Comparison of ENCODE assay signal across 8 cellular contexts in genomic region chr19:14006085-14006765, GRCh38. TPM values are rescaled to one million over a fixed set of nuclear protein-coding genes. Genes with fewer than 3 reads are reported as not detected.
DNase-seq lines count a peak whose midpoint lies in the region; ATAC-seq and TF ChIP-seq lines count a peak whose summit lies in the region.

Gene RFX1, minus strand, starts transcription at chr19:14006320. Its CDS starts 12,477 bp downstream, at chr19:13993843.

- ATAC-seq in GM21528 (IDR thresholded peaks at IDR 0.05; ENCODE audit: low FRiP score, unreplicated experiment) = peak; percentile 70

- peak within 1 kb of the TSS; percentile 100 for H3K27ac Mint-ChIP-seq in endodermal cell

- no peak within 1 kb of the TSS for H2AK5ac ChIP-seq in mesendoderm (ENCODE audit: low read length)

- peak within 1 kb of the TSS; percentile 99 for H3K18ac ChIP-seq in mesendoderm (ENCODE audit: low read length)

- H2BK5ac ChIP-seq in mesendoderm (ENCODE audit: low read length) = peak within 1 kb of the TSS; percentile 86

- peak within 1 kb of the TSS; percentile 85 for H3K56ac ChIP-seq in mesendoderm (ENCODE audit: low read length)

- 0% methylated on average over 31 to 58 of the region's 58 CpGs for WGBS in endodermal cell (ENCODE audit: insufficient coverage in 1 of 2, insufficient read length in 1 of 2), 2 experiments
- no CpG with 5 or more reads among the region's 58 CpGs for WGBS in mesendoderm (ENCODE audit: extremely low coverage, insufficient coverage, low lambda C conversion rate)

- H3K4me1 ChIP-seq in OCI-LY3 (ENCODE audit: low read length) (peaks cover 12% of the 10 kb centered on the region), endodermal cell (ENCODE audit: control insufficient read depth, insufficient read depth, low read length) (no peaks in the 10 kb centered on the region), mesendoderm (ENCODE audit: control insufficient read depth, low read depth, low read length) (no peaks in the 10 kb centered on the region)

- H3K9me3 ChIP-seq in OCI-LY3 (ENCODE audit: insufficient read depth, low read length) (no peaks in the 10 kb centered on the region), endodermal cell (ENCODE audit: control insufficient read depth, low read length) (no peaks in the 10 kb centered on the region)

- H3K27ac ChIP-seq in OCI-LY3 (ENCODE audit: low read length) (peak within 1 kb of the TSS; percentile 62), endodermal cell (ENCODE audit: low read depth, low read length) (peak within 1 kb of the TSS; percentile 100), mesendoderm (ENCODE audit: low read depth, low read length) (peak within 1 kb of the TSS; percentile 82)

- H2BK120ac ChIP-seq in mesendoderm (ENCODE audit: low read depth, low read length) = no peak within 1 kb of the TSS

- no peaks in the 10 kb centered on the region for H3K27me3 Mint-ChIP-seq in endodermal cell (ENCODE audit: insufficient read depth)

- peak within 1 kb of the TSS; percentile 95 for H4K8ac ChIP-seq in mesendoderm (ENCODE audit: low read depth, low read length)

- peaks cover 6% of the 10 kb centered on the region for H3K79me1 ChIP-seq in mesendoderm (ENCODE audit: low read length)

- H3K79me2 ChIP-seq in OCI-LY3 (ENCODE audit: low read length) (peaks cover 15% of the 10 kb centered on the region), mesendoderm (ENCODE audit: control insufficient read depth, insufficient read depth, low read length) (peaks cover 5% of the 10 kb centered on the region)

- DNase-seq in COR-L47 (lab: John Stamatoyannopoulos, UW) (peak; percentile 99), HuH-7.5 (ENCODE audit: low spot score) (peak; percentile 92), endodermal cell (peak; percentile 99), mesendoderm (peak; percentile 100)
- peak; percentile 100 for DNase-seq in activated CD8-positive, alpha-beta memory T cell treated with anti-CD3 and anti-CD28 coated beads, Interleukin-2, amount 50 U/mL, for 4 hours
- peak; percentile 100 for DNase-seq in stimulated activated CD8-positive, alpha-beta memory T cell treated with anti-CD3 and anti-CD28 coated beads, Interleukin-15, amount 100 ng/mL, for 1 hour (ENCODE audit: low read depth)

- H3K4me2 ChIP-seq in OCI-LY3 (ENCODE audit: low read length) = peak within 1 kb of the TSS; percentile 80
- H3K4me2 ChIP-seq in mesendoderm (ENCODE audit: low read length) = peak within 1 kb of the TSS; percentile 66

- H3K9ac ChIP-seq in OCI-LY3 (ENCODE audit: low read length) (peak within 1 kb of the TSS; percentile 87), endodermal cell (ENCODE audit: extremely low read depth, low read length, poor library complexity, severe bottlenecking) (peak within 1 kb of the TSS; percentile 95), mesendoderm (ENCODE audit: low read length) (peak within 1 kb of the TSS; percentile 86)

- no peaks in the 10 kb centered on the region for H4K20me1 ChIP-seq in OCI-LY3 (ENCODE audit: insufficient read depth, low read length)

- H3K27me3 ChIP-seq in OCI-LY3 (ENCODE audit: low read depth, low read length) (no peaks in the 10 kb centered on the region), endodermal cell (ENCODE audit: control insufficient read depth, insufficient read depth, low read length, poor library complexity, severe bottlenecking) (no peaks in the 10 kb centered on the region), mesendoderm (ENCODE audit: insufficient read depth, low read length, poor library complexity) (no peaks in the 10 kb centered on the region)

- peak within 1 kb of the TSS; percentile 98 for H3K4ac ChIP-seq in mesendoderm (ENCODE audit: low read depth, low read length)

- H4K5ac ChIP-seq in mesendoderm (ENCODE audit: low read length) = no peak within 1 kb of the TSS

- H3K4me3 ChIP-seq in OCI-LY3 (ENCODE audit: low read length) (peak within 1 kb of the TSS; percentile 84), endodermal cell (ENCODE audit: low read length) (peak within 1 kb of the TSS; percentile 88), mesendoderm (ENCODE audit: low read length) (peak within 1 kb of the TSS; percentile 76)

- peak within 1 kb of the TSS; percentile 82 for H3K4me3 Mint-ChIP-seq in endodermal cell

- H2AFZ ChIP-seq in OCI-LY3 (ENCODE audit: low read depth, low read length) = peak within 1 kb of the TSS; percentile 65

- no peaks in the 10 kb centered on the region for H3K9me3 Mint-ChIP-seq in endodermal cell

- H3K4me1 Mint-ChIP-seq in endodermal cell = no peaks in the 10 kb centered on the region

- TF ChIP-seq CTCF in OCI-LY3 (IDR thresholded peaks at IDR 0.05; ENCODE audit: low read depth, low read length) (no peak), endodermal cell (conservative IDR thresholded peaks at IDR 0.05) (no peak)

- no peak within 1 kb of the TSS for H2BK15ac ChIP-seq in mesendoderm (replicated peaks; ENCODE audit: low read depth)

- H3K23ac ChIP-seq in mesendoderm (ENCODE audit: low read length) = no peak within 1 kb of the TSS

- H3K36me3 ChIP-seq in OCI-LY3 (replicated peaks; ENCODE audit: low read depth, low read length) (no peaks in the 10 kb centered on the region), endodermal cell (ENCODE audit: control insufficient read depth, insufficient read depth, low read length) (no peaks in the 10 kb centered on the region), mesendoderm (ENCODE audit: control insufficient read depth, insufficient read depth, low read length) (no peaks in the 10 kb centered on the region)

- H3K36me3 Mint-ChIP-seq in endodermal cell (ENCODE audit: low read depth) = no peaks in the 10 kb centered on the region

RNA-seq across cellular contexts. Expression of gene RFX1, which starts in this region (rescaled TPM):
- total RNA-seq in endodermal cell = 10 to 100 TPM; 17.1 to 24.3 TPM
- polyA plus RNA-seq in endodermal cell (2013, experiment 1 of 2) = 11.6 TPM
- 11.2 TPM for polyA plus RNA-seq in endodermal cell (2013, experiment 2 of 2)
- 7.7 TPM for polyA plus RNA-seq in mesendoderm (2013, experiment 1 of 2)
- 7.4 TPM for polyA plus RNA-seq in mesendoderm (2013, experiment 2 of 2)

Comparison
In these comparisons a context has a peak if more than half of its experiments do, and no peak if none do; other contexts are left out.
1. Peak in every context shown above with its lines: DNase-seq, ATAC-seq, H3K4me3 ChIP-seq and H3K27ac ChIP-seq.